ENCODE assay signal across 24 cellular contexts in genomic region chr12:83666690-83667089, GRCh38.
"Had no signal": no experiment of that assay in that cellular context is flagged by ENCODE, and none has a peak within 500 bp of the region (broad histone marks: within the 10 kb centered on the region; RNA-seq: fewer than 3 reads in every experiment).

No MANE protein-coding gene starts in this region.

- H3K27ac ChIP-seq: Peyer's patch, SJSA1 had no signal

- H3K4me1 ChIP-seq: Peyer's patch, SJSA1 had no signal

- H3K4me3 ChIP-seq: MG63, Peyer's patch, SJSA1 had no signal

- H3K36me3 ChIP-seq: MG63, Peyer's patch, SJSA1 had no signal

- H3K9me3 ChIP-seq: MG63, Peyer's patch, SK-N-SH had no signal

- H3K9ac ChIP-seq: SK-N-SH had no signal

- H3K4me2 ChIP-seq: SK-N-SH had no signal

- ATAC-seq: PC-3 had no signal

- H3K27me3 ChIP-seq: MG63, Peyer's patch, SJSA1 had no signal

- DNase-seq: Kasumi-1, MG63, NCI-H1048, NCI-H1092 treated with DMSO at 0.1 percent for 48 hours, NCI-H1105 treated with DMSO at 0.1 percent for 48 hours, NCI-H1436, NCI-H146, NCI-H1694 treated with DMSO at 0.1 percent for 48 hours, NCI-H187 treated with DMSO at 0.1 percent for 48 hours, NCI-H2029, NCI-H2081, NCI-H2227 treated with DMSO at 0.1 percent for 48 hours, NCI-H510A, NCI-H524, NCI-H526, NCI-H748 treated with DMSO at 0.1 percent for 48 hours, PC-3, Peyer's patch, Right ventricle myocardium superior, RPMI8226, SHP77 treated with DMSO at 0.1 percent for 48 hours, SK-N-SH, SW 1271 had no signal
